14 cellular contexts compared by ENCODE assay signal in the genomic region with DNA sequence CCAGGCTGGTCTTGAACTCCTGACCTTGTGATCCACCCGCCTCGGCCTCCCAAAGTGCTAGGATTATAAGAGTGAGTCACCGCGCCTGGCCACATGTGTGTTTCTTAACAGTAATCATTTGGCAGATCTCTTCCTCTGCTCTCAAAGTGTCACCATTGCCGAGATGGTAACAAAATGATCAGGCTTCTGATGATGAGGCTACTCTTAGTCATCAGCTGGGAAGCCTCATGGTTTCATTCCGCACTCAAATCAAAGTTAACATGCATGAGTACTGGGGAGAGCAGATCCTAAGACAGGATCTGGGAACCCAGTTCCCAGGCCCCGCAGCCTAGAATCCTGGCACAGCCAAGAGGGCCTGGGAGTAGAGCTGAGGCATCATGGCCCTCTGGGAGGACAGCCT. TPM values are rescaled to one million over a fixed set of nuclear protein-coding genes. Genes with fewer than 3 reads are reported as not detected.
DNase-seq lines count a peak whose midpoint lies in the region; ATAC-seq and TF ChIP-seq lines count a peak whose summit lies in the region.
"Had no signal": no experiment of that assay in that cellular context is flagged by ENCODE, and none has a peak within 500 bp of the region (broad histone marks: within the 10 kb centered on the region; RNA-seq: fewer than 3 reads in every experiment).

No MANE protein-coding gene starts in this region.

- ATAC-seq in RWPE2 (ENCODE audit: low read depth) (peak; percentile 68), HG03097 (IDR thresholded peaks at IDR 0.05; ENCODE audit: low FRiP score, unreplicated experiment) (no peak)
- ATAC-seq: GM12878 had no signal

- no peak overlapping the region for H2BK15ac ChIP-seq in mesendoderm (replicated peaks; ENCODE audit: low read depth)

- no peaks in the 10 kb centered on the region for H3K27me3 ChIP-seq in RWPE2 (ENCODE audit: insufficient read depth, poor library complexity, severe bottlenecking)
- no peaks in the 10 kb centered on the region for H3K27me3 ChIP-seq in fibroblast of lung (ENCODE audit: control insufficient read depth, insufficient read depth, low read length)
- no peaks in the 10 kb centered on the region for H3K27me3 ChIP-seq in mesendoderm (ENCODE audit: insufficient read depth, low read length, poor library complexity)

- H3K56ac ChIP-seq in mesendoderm (ENCODE audit: low read length), result no peak overlapping the region

- H4K5ac ChIP-seq in mesendoderm (ENCODE audit: low read length), result no peak overlapping the region

- H3K36me3 ChIP-seq in RWPE2 (ENCODE audit: low read depth), result peaks cover 61% of the 10 kb centered on the region
- H3K36me3 ChIP-seq in fibroblast of lung (ENCODE audit: control insufficient read depth, insufficient read depth, low read length), result peaks cover 8% of the 10 kb centered on the region
- peaks cover 15% of the 10 kb centered on the region for H3K36me3 ChIP-seq in mesendoderm (ENCODE audit: control insufficient read depth, insufficient read depth, low read length)

- H4K20me1 ChIP-seq in fibroblast of lung (ENCODE audit: control insufficient read depth, extremely low read depth, insufficient read depth, low read length), result no peaks in the 10 kb centered on the region

- no peak overlapping the region for H2BK120ac ChIP-seq in mesendoderm (ENCODE audit: low read depth, low read length)

- H2AK5ac ChIP-seq in mesendoderm (ENCODE audit: low read length), result no peak overlapping the region

- no peak for TF ChIP-seq CTCF in RWPE2 (IDR thresholded peaks at IDR 0.05; ENCODE audit: poor library complexity, severe bottlenecking)
- no peak for TF ChIP-seq CTCF in fibroblast of lung (conservative IDR thresholded peaks at IDR 0.05 in 1 of 2, IDR thresholded peaks at IDR 0.05 in 1 of 2; ENCODE audit: low read depth in 1 of 2, low read length in 2 of 2)

- no peak overlapping the region for H3K27ac ChIP-seq in RWPE2 (ENCODE audit: poor library complexity, severe bottlenecking)
- H3K27ac ChIP-seq in fibroblast of lung (ENCODE audit: insufficient read depth, low read length), result no peak overlapping the region
- no peak overlapping the region for H3K27ac ChIP-seq in mesendoderm (ENCODE audit: low read depth, low read length)
- H3K27ac ChIP-seq: parathyroid adenoma had no signal

- H3K4me3 ChIP-seq in RWPE2 (ENCODE audit: severe bottlenecking) (no peak overlapping the region), fibroblast of lung (replicated peaks in 1 of 4; ENCODE audit: control extremely low read depth in 1 of 4, insufficient read depth in 1 of 4, low read depth in 3 of 4, low read length in 4 of 4) (no peak overlapping the region), mesendoderm (ENCODE audit: low read length) (no peak overlapping the region)
- H3K4me3 ChIP-seq: GM12878 had no signal

- no peak overlapping the region for H4K8ac ChIP-seq in mesendoderm (ENCODE audit: low read depth, low read length)

- no peak overlapping the region for H3K4ac ChIP-seq in mesendoderm (ENCODE audit: low read depth, low read length)

- H3K18ac ChIP-seq in mesendoderm (ENCODE audit: low read length), result no peak overlapping the region

- H3K79me2 ChIP-seq in fibroblast of lung (ENCODE audit: control insufficient read depth, insufficient read depth, low read length) (no peaks in the 10 kb centered on the region), mesendoderm (ENCODE audit: control insufficient read depth, insufficient read depth, low read length) (no peaks in the 10 kb centered on the region)
- H3K79me2 ChIP-seq: parathyroid adenoma had no signal

- H3K9ac ChIP-seq in fibroblast of lung (ENCODE audit: insufficient read depth, low read length) (no peak overlapping the region), mesendoderm (ENCODE audit: low read length) (no peak overlapping the region)
- H3K9ac ChIP-seq: parathyroid adenoma had no signal

- no CpG with 5 or more reads among the region's 7 CpGs for WGBS in mesendoderm (ENCODE audit: extremely low coverage, insufficient coverage, low lambda C conversion rate)

- H2AFZ ChIP-seq in fibroblast of lung (ENCODE audit: low read length), result no peak overlapping the region
- H2AFZ ChIP-seq: parathyroid adenoma had no signal

- H3K23ac ChIP-seq in mesendoderm (ENCODE audit: low read length), result no peak overlapping the region

- no peaks in the 10 kb centered on the region for H3K79me1 ChIP-seq in mesendoderm (ENCODE audit: low read length)

- H3K4me2 ChIP-seq in fibroblast of lung (ENCODE audit: extremely low read depth, insufficient read depth, low read length), result no peak overlapping the region
- no peak overlapping the region for H3K4me2 ChIP-seq in mesendoderm (ENCODE audit: low read length)

- H3K9me3 ChIP-seq in RWPE2 (ENCODE audit: severe bottlenecking) (no peaks in the 10 kb centered on the region), fibroblast of lung (ENCODE audit: control insufficient read depth, insufficient read depth, low read depth, low read length) (no peaks in the 10 kb centered on the region)

- DNase-seq in stimulated activated CD4-positive, alpha-beta T cell treated with anti-CD3 and anti-CD28 coated beads, Interleukin-1b, Interleukin-23, amount 100 ng/mL, for 48 hours, result peak; percentile 16
- no peak for DNase-seq in stimulated activated CD4-positive, alpha-beta T cell treated with anti-CD3 and anti-CD28 coated beads, Interleukin-15, amount 100 ng/mL, for 24 hours
- DNase-seq in RWPE2 (ENCODE audit: low spot score) (no peak), fibroblast of lung (ENCODE audit: low read depth in 2 of 2) (peak; percentile 88 to 96), mesendoderm (no peak)
- DNase-seq in stimulated activated CD8-positive, alpha-beta memory T cell treated with anti-CD3 and anti-CD28 coated beads, Interleukin-4, amount 100 ng/mL, for 48 hours, result peak; percentile 36
- no peak for DNase-seq in central memory CD4-positive, alpha-beta T cell
- DNase-seq: ACHN, DMS153 had no signal

- H2BK5ac ChIP-seq in mesendoderm (ENCODE audit: low read length), result no peak overlapping the region

- no peaks in the 10 kb centered on the region for H3K4me1 ChIP-seq in RWPE2 (ENCODE audit: insufficient read depth, poor library complexity, severe bottlenecking)
- peaks cover 3% of the 10 kb centered on the region for H3K4me1 ChIP-seq in fibroblast of lung (ENCODE audit: control insufficient read depth, extremely low read depth, insufficient read depth, low read length)
- peaks cover 1% of the 10 kb centered on the region for H3K4me1 ChIP-seq in mesendoderm (ENCODE audit: control insufficient read depth, low read depth, low read length)
- H3K4me1 ChIP-seq: parathyroid adenoma had no signal

RNA-seq across cellular contexts. Expression of a gene that starts 27.4 kb away (rescaled TPM):
- total RNA-seq in fibroblast of lung, result not detected in 2 replicates
- polyA plus RNA-seq in fibroblast of lung, result not detected in 2 replicates
- polyA plus RNA-seq in fibroblast of lung (2012), result not detected in 2 replicates
- not detected in 2 replicates for polyA minus RNA-seq in fibroblast of lung (ENCODE audit: low replicate concordance)
- not detected for polyA plus RNA-seq in mesendoderm (2013, experiment 1 of 2)
- polyA plus RNA-seq in mesendoderm (2013, experiment 2 of 2), result not detected
- total RNA-seq: endodermal cell, GM12878, ureter had no signal
- polyA plus RNA-seq: GM12878 had no signal

RNA-seq across cellular contexts. Expression of a gene that starts 60.0 kb away (rescaled TPM):
- 9.5 and 10.1 TPM in 2 replicates for total RNA-seq in fibroblast of lung
- 10.8 and 13.1 TPM in 2 replicates for polyA plus RNA-seq in fibroblast of lung
- polyA plus RNA-seq in fibroblast of lung (2012), result 7.3 and 10.7 TPM in 2 replicates
- 8.1 and 9.2 TPM in 2 replicates for polyA minus RNA-seq in fibroblast of lung (ENCODE audit: low replicate concordance)
- 25.4 TPM for polyA plus RNA-seq in mesendoderm (2013, experiment 1 of 2)
- polyA plus RNA-seq in mesendoderm (2013, experiment 2 of 2), result 24.9 TPM

Comparison
In these comparisons a context has a peak if more than half of its experiments do, and no peak if none do; other contexts are left out.
1. DNase-seq: peak in stimulated activated CD4-positive, alpha-beta T cell treated with anti-CD3 and anti-CD28 coated beads, Interleukin-1b, Interleukin-23, amount 100 ng/mL, for 48 hours (single experiment), fibroblast of lung (2 of 2) and stimulated activated CD8-positive, alpha-beta memory T cell treated with anti-CD3 and anti-CD28 coated beads, Interleukin-4, amount 100 ng/mL, for 48 hours (single experiment); none in stimulated activated CD4-positive, alpha-beta T cell treated with anti-CD3 and anti-CD28 coated beads, Interleukin-15, amount 100 ng/mL, for 24 hours (single experiment), RWPE2 (single experiment), mesendoderm (single experiment) and central memory CD4-positive, alpha-beta T cell (single experiment).